In genomic region chr4:78732332-78733104, GRCh38 we compare ENCODE assay signal across 1 cellular context.
TF ChIP-seq lines count a peak whose summit lies in the region.

No MANE protein-coding gene starts in this region.

TF ChIP-seq in K562, 482 proteins besides CTCF, POLR2A, EP300 and RAD21 (continued from another document and continues in another):
- TF ChIP-seq UBTF (IDR thresholded peaks at IDR 0.05; ENCODE audit: borderline replicate concordance in 1 of 2, low read depth in 2 of 2, low read length in 2 of 2): no peak
- peak; percentile 96 for TF ChIP-seq C11orf30 (IDR thresholded peaks at IDR 0.05; ENCODE audit: low read depth)
- no peak for TF ChIP-seq KLF10 (CRISPR knock-in tag; IDR thresholded peaks at IDR 0.05)
- no peak for TF ChIP-seq PBX2 (CRISPR knock-in tag; IDR thresholded peaks at IDR 0.05; ENCODE audit: low read depth)
- peak; percentile 86 for TF ChIP-seq PBX2 (tag; conservative IDR thresholded peaks at IDR 0.05; ENCODE audit: low read depth)
- TF ChIP-seq CEBPB (tag; IDR thresholded peaks at IDR 0.05): peak; percentile 84
- TF ChIP-seq MTA3 (IDR thresholded peaks at IDR 0.05; ENCODE audit: borderline replicate concordance): peak; percentile 85; the same call in 1 of the 2 replicates
- peak; percentile 97 for TF ChIP-seq DPF2 (IDR thresholded peaks at IDR 0.05)
- no peak for TF ChIP-seq PTBP1 (IDR thresholded peaks at IDR 0.05; ENCODE audit: low read depth, low read length)
- TF ChIP-seq FOXP4 (CRISPR knock-in tag; IDR thresholded peaks at IDR 0.05; ENCODE audit: borderline replicate concordance): no peak
- TF ChIP-seq GATAD2A (IDR thresholded peaks at IDR 0.05): no peak; the same call in none of the 2 replicates
- peak; percentile 96 for TF ChIP-seq LEF1 (IDR thresholded peaks at IDR 0.05)
- TF ChIP-seq POLR3G (IDR thresholded peaks at IDR 0.05; ENCODE audit: extremely low read depth, insufficient read length, insufficient replicate concordance): no peak
- TF ChIP-seq TFAP4 (CRISPR knock-in tag; IDR thresholded peaks at IDR 0.05; ENCODE audit: borderline replicate concordance): no peak
- TF ChIP-seq MAZ (CRISPR knock-in tag; conservative IDR thresholded peaks at IDR 0.05 in 1 of 2, IDR thresholded peaks at IDR 0.05 in 1 of 2): peak; percentile 8 to 54; a peak in 2 of 4 replicates
- peak; percentile 79; the same call in 1 of the 2 replicates for TF ChIP-seq MYBL2 (IDR thresholded peaks at IDR 0.05; ENCODE audit: low read depth)
- TF ChIP-seq MYBL2 (CRISPR knock-in tag; IDR thresholded peaks at IDR 0.05; ENCODE audit: borderline replicate concordance): no peak
- peak; percentile 90 for TF ChIP-seq MEIS2 (IDR thresholded peaks at IDR 0.05; ENCODE audit: partially characterized antibody)
- no peak for TF ChIP-seq RFX1 (IDR thresholded peaks at IDR 0.05)
- TF ChIP-seq CBFA2T3 (IDR thresholded peaks at IDR 0.05): peak; percentile 95
- TF ChIP-seq ETV6 (IDR thresholded peaks at IDR 0.05; ENCODE audit: borderline replicate concordance in 1 of 2, low read depth in 2 of 2, low read length in 1 of 2): peak in 1 of 2 experiments; percentile 63; a peak in 2 of 4 replicates
- no peak for TF ChIP-seq ETV6 (CRISPR knock-in tag; IDR thresholded peaks at IDR 0.05; ENCODE audit: borderline replicate concordance)
- TF ChIP-seq CBX8 (IDR thresholded peaks at IDR 0.05; ENCODE audit: borderline replicate concordance, extremely low read depth, low read depth, low read length, poor library complexity, severe bottlenecking): no peak
- TF ChIP-seq BRD9 (IDR thresholded peaks at IDR 0.05; ENCODE audit: low read depth, partially characterized antibody): peak; percentile 66
- TF ChIP-seq SREBF2 (CRISPR knock-in tag; IDR thresholded peaks at IDR 0.05): no peak
- TF ChIP-seq ETV5 (CRISPR knock-in tag; IDR thresholded peaks at IDR 0.05; ENCODE audit: low read depth): no peak
- TF ChIP-seq SAFB2 (IDR thresholded peaks at IDR 0.05; ENCODE audit: borderline replicate concordance, low read depth, low read length, severe bottlenecking): no peak
- no peak for TF ChIP-seq DIDO1 (tag; IDR thresholded peaks at IDR 0.05; ENCODE audit: low read depth)
- TF ChIP-seq BCLAF1 (IDR thresholded peaks at IDR 0.05; ENCODE audit: borderline replicate concordance in 1 of 2, control insufficient read depth in 1 of 2, low read depth in 2 of 2, low read length in 1 of 2): 0 out of 4 replicates have a peak, but pooled peaks of 1 of the 2 experiments have one; percentile 65
- TF ChIP-seq SLC30A9 (CRISPR knock-in tag; IDR thresholded peaks at IDR 0.05): no peak
- no peak for TF ChIP-seq IRF9 (tag; IDR thresholded peaks at IDR 0.05)
- TF ChIP-seq MCM3 (IDR thresholded peaks at IDR 0.05): no peak
- no peak for TF ChIP-seq PHF20 (IDR thresholded peaks at IDR 0.05; ENCODE audit: partially characterized antibody)
- TF ChIP-seq ZNF12 (CRISPR knock-in tag; IDR thresholded peaks at IDR 0.05): no peak
- no peak; the same call in 1 of the 2 replicates for TF ChIP-seq MGA (IDR thresholded peaks at IDR 0.05)
- no peak for TF ChIP-seq ZNF431 (CRISPR knock-in tag; IDR thresholded peaks at IDR 0.05)
- no peak for TF ChIP-seq ELF1 (tag; IDR thresholded peaks at IDR 0.05)
